1 cellular context compared by ENCODE assay signal in the genomic region with DNA sequence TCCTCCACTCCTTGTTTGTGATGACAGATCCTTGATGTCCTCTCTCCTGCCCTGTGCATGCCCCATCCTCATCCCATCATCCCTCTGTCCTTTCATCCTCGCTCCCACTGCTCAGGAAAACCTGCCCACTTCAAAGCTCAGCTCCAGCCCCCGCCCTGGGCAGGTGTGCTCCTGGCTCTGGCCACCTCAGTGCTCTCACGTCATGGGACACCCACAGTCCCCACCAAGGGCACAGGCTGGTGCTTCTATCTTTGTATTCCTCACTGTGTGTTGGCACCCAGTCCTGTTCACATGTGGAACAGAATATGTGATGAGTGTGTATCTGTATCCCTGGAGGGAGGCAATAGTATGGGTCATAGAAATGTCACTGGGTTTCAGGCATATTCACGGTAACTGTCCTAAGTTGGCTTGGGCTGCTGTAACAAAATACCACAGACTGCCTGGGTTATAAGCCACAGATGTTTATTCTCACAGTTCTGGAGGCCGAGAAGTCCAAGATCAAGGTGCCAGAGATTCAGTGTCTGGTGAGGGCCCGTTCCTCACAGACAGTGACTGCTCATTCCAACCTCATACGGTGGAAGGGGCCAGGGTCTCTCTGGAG.
TF ChIP-seq lines count a peak whose summit lies in the region.

No MANE protein-coding gene starts in this region.

TF ChIP-seq in H1, 55 proteins besides CTCF, POLR2A, EP300 and RAD21:
- TF ChIP-seq POLR2AphosphoS5 (IDR thresholded peaks at IDR 0.05; ENCODE audit: low read depth, low read length) (no peak), SIRT6 (IDR thresholded peaks at IDR 0.05; ENCODE audit: low read length) (no peak), KDM4A (IDR thresholded peaks at IDR 0.05; ENCODE audit: low read depth, low read length, severe bottlenecking) (no peak), HDAC6 (IDR thresholded peaks at IDR 0.05; ENCODE audit: low read depth, low read length) (no peak), RNF2 (IDR thresholded peaks at IDR 0.05; ENCODE audit: borderline replicate concordance, low read depth, low read length, missing control alignments, poor library complexity, severe bottlenecking) (no peak), JUN (IDR thresholded peaks at IDR 0.05; ENCODE audit: low read depth, low read length) (no peak), YY1 (IDR thresholded peaks at IDR 0.05; ENCODE audit: low read depth, low read length) (no peak), POU5F1 (IDR thresholded peaks at IDR 0.05; ENCODE audit: low read depth, low read length) (no peak), ATF3 (IDR thresholded peaks at IDR 0.05; ENCODE audit: insufficient read depth, low read depth, low read length) (no peak)
